13 cellular contexts compared by ENCODE assay signal in genomic region chr7:92797693-92798092, GRCh38. TPM values are rescaled to one million over a fixed set of nuclear protein-coding genes. Genes with fewer than 3 reads are reported as not detected.
DNase-seq lines count a peak whose midpoint lies in the region; ATAC-seq and TF ChIP-seq lines count a peak whose summit lies in the region.
"Had no signal": no experiment of that assay in that cellular context is flagged by ENCODE, and none has a peak within 500 bp of the region (broad histone marks: within the 10 kb centered on the region; RNA-seq: fewer than 3 reads in every experiment).

No MANE protein-coding gene starts in this region.

- H3K9me2 ChIP-seq in SK-N-SH: no peaks in the 10 kb centered on the region

- no peaks in the 10 kb centered on the region for H3K27me3 ChIP-seq in ACC112 (ENCODE audit: insufficient read depth, low read length)
- H3K27me3 ChIP-seq in SK-N-SH (ENCODE audit: insufficient read depth): no peaks in the 10 kb centered on the region
- no peaks in the 10 kb centered on the region for H3K27me3 ChIP-seq in heart right ventricle
- H3K27me3 ChIP-seq: Peyer's patch had no signal

- ATAC-seq in GM18907 (IDR thresholded peaks at IDR 0.05; ENCODE audit: unreplicated experiment): peak; percentile 35
- ATAC-seq in heart right ventricle: peak; percentile 66 to 95 (median 88)
- no peak for ATAC-seq in GM19395 (IDR thresholded peaks at IDR 0.05; ENCODE audit: unreplicated experiment)
- ATAC-seq: stimulated activated memory B cell treated with anti-CD40 and anti-IgM and Interleukin-4, amounts not matched to agents 10 μg/mL and 1 μg/mL and 100 μg/mL, for 72 hours had no signal

- peaks cover 64% of the 10 kb centered on the region for H3K4me1 ChIP-seq in ACC112 (ENCODE audit: control insufficient read depth, insufficient read depth, low read length, unreplicated experiment)
- H3K4me1 ChIP-seq in SK-N-SH (ENCODE audit: control insufficient read depth in 1 of 2, insufficient read depth in 2 of 2, low read depth in 1 of 2, low read length in 1 of 2): peaks cover 36 to 43% of the 10 kb centered on the region in 2 experiments
- peaks cover 0 to 66% (median 54%) of the 10 kb centered on the region in 9 donors for H3K4me1 ChIP-seq in heart right ventricle
- H3K4me1 ChIP-seq: Peyer's patch had no signal

- no peak for DNase-seq in SK-N-SH
- DNase-seq in heart right ventricle: peak in 1 of 2 donors; percentile 48
- no peak for DNase-seq in effector CD4-positive, alpha-beta T cell
- no peak for DNase-seq in dedifferentiated amniotic fluid mesenchymal stem cell (ENCODE audit: extremely low spot score)
- DNase-seq in SKM-1 (lab: John Stamatoyannopoulos, UW; ENCODE audit: unreplicated experiment): no peak
- DNase-seq: foreskin melanocyte, GOT3, KG1, Peyer's patch had no signal

- H3K27ac ChIP-seq in ACC112 (ENCODE audit: low read depth, low read length) (peak overlapping the region; percentile 48), SK-N-SH (ENCODE audit: low read depth in 2 of 2, low read length in 1 of 2) (peak overlapping the region in 1 of 2 experiments; percentile 46; a peak in 3 of 4 replicates), heart right ventricle (peak overlapping the region in 8 of 10 donors; percentile 2 to 69 (median 44))
- H3K27ac ChIP-seq: Peyer's patch had no signal

- no peak for TF ChIP-seq EP300 in SK-N-SH (IDR thresholded peaks at IDR 0.05; ENCODE audit: borderline replicate concordance in 1 of 2, low read depth in 1 of 2, low read length in 1 of 2)

- no peak overlapping the region for H2AFZ ChIP-seq in ACC112 (ENCODE audit: low read length, unreplicated experiment)
- no peak overlapping the region for H2AFZ ChIP-seq in SK-N-SH (ENCODE audit: low read depth)

- H3K9ac ChIP-seq in SK-N-SH: no peak overlapping the region

- intact Hi-C loops in heart right ventricle (cut with DNase I): no loop called here

- POLR2A ChIA-PET in SK-N-SH (lab: Yijun Ruan, JAX): no interaction called here

- H3K9me3 ChIP-seq in SK-N-SH (no peaks in the 10 kb centered on the region), heart right ventricle (no peaks in the 10 kb centered on the region)
- H3K9me3 ChIP-seq: Peyer's patch had no signal

- H3K4me3 ChIP-seq in ACC112 (ENCODE audit: low read depth, low read length) (no peak overlapping the region), SK-N-SH (ENCODE audit: low read depth in 2 of 2, low read length in 1 of 2) (no peak overlapping the region), heart right ventricle (no peak overlapping the region)
- H3K4me3 ChIP-seq: Peyer's patch had no signal

- CTCF ChIA-PET in SK-N-SH (lab: Yijun Ruan, JAX): interaction anchor here (1.0 kb wide), 1 partner anchor 8 kb away, joined by 4 read pairs; no protein-coding TSS in a partner anchor

- peaks cover 89% of the 10 kb centered on the region for H3K79me2 ChIP-seq in ACC112 (ENCODE audit: control insufficient read depth, insufficient read depth, low read length, unreplicated experiment)
- peaks cover 99% of the 10 kb centered on the region for H3K79me2 ChIP-seq in SK-N-SH (ENCODE audit: insufficient read depth)

- no peak for TF ChIP-seq RAD21 in SK-N-SH (IDR thresholded peaks at IDR 0.05; ENCODE audit: low read length)

- no peaks in the 10 kb centered on the region for H3K36me3 ChIP-seq in ACC112 (ENCODE audit: insufficient read depth, low read length)
- peaks cover 15 to 17% of the 10 kb centered on the region in 2 experiments for H3K36me3 ChIP-seq in SK-N-SH (replicated peaks in 1 of 2; ENCODE audit: control insufficient read depth in 1 of 2, insufficient read depth in 2 of 2, low read length in 1 of 2)
- H3K36me3 ChIP-seq in heart right ventricle: no peaks in the 10 kb centered on the region
- H3K36me3 ChIP-seq: Peyer's patch had no signal

- 85% methylated on average over 4 of the region's 4 CpGs for WGBS in SK-N-SH (ENCODE audit: low lambda C conversion rate)
- WGBS in heart right ventricle, 2 donors: 15 to 17% methylated on average over 4 of the region's 4 CpGs

- H3F3A ChIP-seq in SK-N-SH (replicated peaks; ENCODE audit: insufficient read depth): peaks cover 26% of the 10 kb centered on the region

- H4K20me1 ChIP-seq in SK-N-SH (ENCODE audit: insufficient read depth): peaks cover 70% of the 10 kb centered on the region

- H3K4me2 ChIP-seq in SK-N-SH: no peak overlapping the region

- TF ChIP-seq CTCF in SK-N-SH (IDR thresholded peaks at IDR 0.05): no peak
- peak in 4 of 9 donors; percentile 6 to 28 (median 24) for TF ChIP-seq CTCF in heart right ventricle (IDR thresholded peaks at IDR 0.05)

TF ChIP-seq in SK-N-SH, 30 proteins besides CTCF, POLR2A, EP300 and RAD21:
- TF ChIP-seq SMC3 (IDR thresholded peaks at IDR 0.05; ENCODE audit: low read depth, low read length) (no peak), TAF1 (IDR thresholded peaks at IDR 0.05; ENCODE audit: borderline replicate concordance, low read depth, low read length) (no peak), SIN3A (IDR thresholded peaks at IDR 0.05; ENCODE audit: borderline replicate concordance, low read depth, low read length) (0 out of 2 replicates have a peak, but pooled peaks have one; percentile 22)

RNA-seq across cellular contexts. Expression of gene CDK6, which starts 38.7 kb away (rescaled TPM):
- 30.3 and 33.2 TPM in 2 replicates for polyA plus RNA-seq in SK-N-SH (2012; rRNA removed)
- 29.6 and 31.5 TPM in 2 replicates for polyA plus RNA-seq in SK-N-SH (2012; cell fraction: cytosol; rRNA removed)
- 53.3 and 69.9 TPM in 2 replicates for polyA plus RNA-seq in SK-N-SH (2012; cell fraction: nucleus; rRNA removed)
- total RNA-seq in heart right ventricle: 10 to 100 TPM; 12.9 to 31.5 (median 16.8) TPM
- 1 to 10 TPM; 2.6 to 3.0 TPM for polyA plus RNA-seq in heart right ventricle
